In genomic region chr14:100657780-100658513, GRCh38 we compare ENCODE assay signal across 24 cellular contexts.
"Had no signal": no experiment of that assay in that cellular context is flagged by ENCODE, and none has a peak within 500 bp of the region (broad histone marks: within the 10 kb centered on the region; RNA-seq: fewer than 3 reads in every experiment).

No MANE protein-coding gene starts in this region.

- H3K4me1 ChIP-seq: foreskin keratinocyte, uterus had no signal

- H3K27me3 ChIP-seq: hepatocyte had no signal

- H3K36me3 ChIP-seq: left lung, stomach, transverse colon, uterus had no signal

- H3K9me3 Mint-ChIP-seq: activated T-cell treated with anti-CD3 and anti-CD28 coated beads, Interleukin-2, amount 50 U/mL, for 4 hours; activated T-helper 2 cell treated with anti-CD3 and anti-CD28 coated beads, Interferon-gamma antibody, Interleukin-2, Interleukin-4, amounts not matched to agents 10 μg/mL and 5 μg/mL and 100 μg/mL, durations not matched to agents 14 hours and 24 hours and 36 hours; dendritic cell treated with granulocyte-macrophage colony-stimulating factor and Interleukin-4, amounts not matched to agents 40 ng/mL and 50 ng/mL, for 4 days; immature natural killer cell; natural killer cell; stimulated activated memory B cell treated with anti-CD40 and anti-IgM and Interleukin-4, amounts not matched to agents 10 μg/mL and 1 μg/mL and 100 μg/mL, for 72 hours; T-cell; T-helper 2 cell treated with Interferon-gamma antibody and Interleukin-4, amounts not matched to agents 5 μg/mL and 100 μg/mL, for 36 hours; WTC11 had no signal

- FAIRE-seq: small intestine had no signal

- H3K36me3 Mint-ChIP-seq: brain; immature natural killer cell; natural killer cell; stimulated activated memory B cell treated with anti-CD40 and anti-IgM and Interleukin-4, amounts not matched to agents 10 μg/mL and 1 μg/mL and 100 μg/mL, for 72 hours; T-cell; WTC11 had no signal

- H3K27ac Mint-ChIP-seq: activated T-helper 2 cell treated with anti-CD3 and anti-CD28 coated beads, Interferon-gamma antibody, Interleukin-2, Interleukin-4, amounts not matched to agents 10 μg/mL and 5 μg/mL and 100 μg/mL, durations not matched to agents 14 hours and 24 hours and 36 hours; dendritic cell treated with granulocyte-macrophage colony-stimulating factor and Interleukin-4, amounts not matched to agents 40 ng/mL and 50 ng/mL, for 4 days; immature natural killer cell; natural killer cell; stimulated activated memory B cell treated with anti-CD40 and anti-IgM and Interleukin-4, amounts not matched to agents 10 μg/mL and 1 μg/mL and 100 μg/mL, for 72 hours; T-cell; T-helper 2 cell treated with Interferon-gamma antibody and Interleukin-4, amounts not matched to agents 5 μg/mL and 100 μg/mL, for 36 hours; WTC11 had no signal

- H3K27ac ChIP-seq: foreskin keratinocyte, left lung, stomach, transverse colon, uterus had no signal

- H3K4me3 ChIP-seq: hepatocyte, left lung, lung, stomach, transverse colon, uterus had no signal

- H3K4me3 Mint-ChIP-seq: activated T-cell treated with anti-CD3 and anti-CD28 coated beads, Interleukin-2, amount 50 U/mL, for 4 hours; brain; dendritic cell treated with granulocyte-macrophage colony-stimulating factor and Interleukin-4, amounts not matched to agents 40 ng/mL and 50 ng/mL, for 4 days; immature natural killer cell; natural killer cell; stimulated activated memory B cell treated with anti-CD40 and anti-IgM and Interleukin-4, amounts not matched to agents 10 μg/mL and 1 μg/mL and 100 μg/mL, for 72 hours; T-cell; T-helper 2 cell treated with Interferon-gamma antibody and Interleukin-4, amounts not matched to agents 5 μg/mL and 100 μg/mL, for 36 hours; WTC11 had no signal

- H3K79me2 ChIP-seq: hepatocyte had no signal

- DNase-seq: activated CD8-positive, alpha-beta memory T cell treated with anti-CD3 and anti-CD28 coated beads, Interleukin-2, amount 50 U/mL, for 48 hours; activated naive CD4-positive, alpha-beta T cell treated with Interleukin-2 at 50 U/mL for 16 hours; activated T-cell treated with anti-CD3 and anti-CD28 coated beads, Interleukin-2, amount 50 U/mL, for 4 hours; anterior cingulate cortex; effector CD4-positive, alpha-beta T cell; foreskin keratinocyte; glutamatergic neuron; immature natural killer cell; left lung; natural killer cell; small intestine; stimulated activated CD4-positive, alpha-beta T cell treated with anti-CD3 and anti-CD28 coated beads, Interleukin-2, amount 100 ng/mL, for 24 hours; stomach; T-cell; transverse colon; uterus had no signal

- H3K9me3 ChIP-seq: left lung, stomach, transverse colon, uterus had no signal

- H2AFZ ChIP-seq: hepatocyte had no signal

- H3K4me2 ChIP-seq: hepatocyte had no signal
